In the genomic region with DNA sequence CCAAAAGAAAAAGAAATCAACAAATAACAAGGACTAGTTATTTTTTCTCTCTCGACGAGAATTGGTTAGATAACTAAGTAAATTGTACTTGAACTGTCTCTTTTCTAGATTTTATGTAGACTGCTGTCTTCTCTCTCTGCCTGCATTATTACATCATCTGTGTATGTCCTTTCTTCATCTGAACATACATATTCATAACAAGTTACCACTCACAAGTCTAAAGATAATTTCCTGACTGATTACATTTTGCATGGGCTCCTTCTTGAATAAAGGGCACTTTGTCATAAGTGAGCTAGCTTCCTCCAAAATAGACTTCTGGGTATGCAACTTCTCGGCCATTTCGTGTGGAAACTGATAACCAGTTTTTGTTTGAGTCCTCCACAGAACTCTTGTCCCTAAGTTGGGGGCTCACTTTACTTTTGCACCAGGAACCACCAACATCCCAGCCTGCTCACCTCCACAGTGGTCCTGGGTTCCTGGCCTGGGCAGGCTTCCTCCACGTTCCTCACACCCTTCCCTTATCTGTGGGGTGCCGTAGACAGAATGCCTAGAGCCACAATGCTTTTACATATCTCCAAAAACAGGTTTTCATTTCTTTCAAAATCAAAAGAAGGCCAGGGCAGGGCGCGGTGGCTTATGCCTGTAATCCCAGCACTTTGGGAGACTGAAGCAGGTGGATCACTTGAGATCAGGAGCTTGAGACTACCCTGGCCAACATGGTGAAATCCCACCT, we compare ENCODE assay signal across 1 cellular context.
TF ChIP-seq lines count a peak whose summit lies in the region.

No MANE protein-coding gene starts in this region.

TF ChIP-seq in GM12878, 131 proteins besides CTCF, POLR2A, EP300 and RAD21:
- TF ChIP-seq CHD4 (IDR thresholded peaks at IDR 0.05) (no peak), RB1 (IDR thresholded peaks at IDR 0.05; ENCODE audit: borderline replicate concordance) (no peak), TCF12 (IDR thresholded peaks at IDR 0.05; ENCODE audit: low read depth, low read length) (no peak), CHD1 (IDR thresholded peaks at IDR 0.05; ENCODE audit: low read depth, low read length) (no peak), MXI1 (IDR thresholded peaks at IDR 0.05; ENCODE audit: low read depth, low read length) (no peak), GATAD2B (conservative IDR thresholded peaks at IDR 0.05; ENCODE audit: low read depth) (no peak), KDM1A (IDR thresholded peaks at IDR 0.05; ENCODE audit: borderline replicate concordance) (no peak), JUND (IDR thresholded peaks at IDR 0.05; ENCODE audit: low read depth, low read length) (no peak)
